1 cellular context compared by ENCODE assay signal in genomic region chr6:100304575-100304974, GRCh38.
TF ChIP-seq lines count a peak whose summit lies in the region.

No MANE protein-coding gene starts in this region.

TF ChIP-seq in WTC11, 78 proteins besides CTCF, POLR2A, EP300 and RAD21 (continued from another document):
- TF ChIP-seq AFF4 (CRISPR knock-in tag; IDR thresholded peaks at IDR 0.05; ENCODE audit: borderline replicate concordance) (no peak), E2F5 (CRISPR knock-in tag; IDR thresholded peaks at IDR 0.05) (no peak), FOXK1 (CRISPR knock-in tag; IDR thresholded peaks at IDR 0.05) (no peak), ZBTB43 (CRISPR knock-in tag; IDR thresholded peaks at IDR 0.05) (no peak), ZNF281 (CRISPR knock-in tag; IDR thresholded peaks at IDR 0.05) (no peak), ATF1 (CRISPR knock-in tag; IDR thresholded peaks at IDR 0.05) (no peak), CREB1 (CRISPR knock-in tag; IDR thresholded peaks at IDR 0.05) (no peak), E2F1 (CRISPR knock-in tag; IDR thresholded peaks at IDR 0.05) (no peak), ZNF512 (CRISPR knock-in tag; IDR thresholded peaks at IDR 0.05; ENCODE audit: borderline replicate concordance) (no peak), ZNF232 (CRISPR knock-in tag; IDR thresholded peaks at IDR 0.05) (no peak)
